Comparison of ENCODE assay signal across 8 cellular contexts in the genomic region with DNA sequence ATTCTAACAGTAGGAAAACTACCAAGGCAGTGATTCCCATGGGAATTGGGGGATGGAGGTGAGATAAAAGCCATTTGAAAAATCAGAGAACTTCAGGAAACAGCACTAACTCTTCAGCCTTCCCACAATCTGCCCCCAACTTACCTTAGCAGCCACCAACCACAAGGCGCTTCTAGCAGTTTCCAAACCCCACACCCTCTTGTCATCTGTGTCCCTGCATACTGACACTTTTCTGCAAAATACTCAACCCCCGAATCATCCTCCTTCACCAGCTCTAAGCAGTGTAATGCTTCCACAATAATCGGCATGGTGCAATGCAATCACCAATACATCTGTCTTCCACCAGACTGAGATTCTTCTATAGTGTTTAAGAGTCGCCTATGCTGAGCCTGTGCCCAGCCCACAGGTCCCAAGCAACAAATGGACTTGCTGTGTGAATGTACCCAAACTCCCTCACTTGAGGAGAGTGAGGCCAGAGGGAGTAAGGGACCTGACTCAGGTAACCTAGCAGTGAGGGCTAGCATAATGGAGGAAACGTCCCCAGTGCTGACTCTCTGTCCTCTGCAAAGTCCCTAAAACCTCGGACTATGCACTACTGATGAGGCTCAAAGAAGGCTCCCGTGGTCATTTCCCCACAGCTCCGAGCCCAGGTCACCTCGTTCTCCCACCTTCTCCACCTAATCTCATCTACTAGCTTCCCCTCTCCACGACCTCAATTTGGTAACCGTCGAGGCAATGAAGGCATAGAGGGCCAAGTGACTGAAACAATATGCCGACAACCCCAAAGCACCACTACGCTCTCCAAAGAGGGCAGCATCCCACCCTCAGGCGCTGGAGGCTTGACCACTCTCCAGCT. TPM values are rescaled to one million over a fixed set of nuclear protein-coding genes. Genes with fewer than 3 reads are reported as not detected.
DNase-seq lines count a peak whose midpoint lies in the region; ATAC-seq and TF ChIP-seq lines count a peak whose summit lies in the region.

No MANE protein-coding gene starts in this region.

- 0 out of 2 replicates have a peak, but pooled peaks cover 4% of the 10 kb centered on the region for H3K9me3 ChIP-seq in SJSA1 (replicated peaks)

- H3K4me3 Mint-ChIP-seq in progenitor cell of endocrine pancreas (ENCODE audit: low read depth): peak overlapping the region; percentile 97

- H3K4me3 ChIP-seq in SJSA1: peak overlapping the region; percentile 98

- H3K36me3 ChIP-seq in SJSA1: peaks cover 56% of the 10 kb centered on the region

- H3K4me1 Mint-ChIP-seq in progenitor cell of endocrine pancreas (ENCODE audit: low read depth): peaks cover 17% of the 10 kb centered on the region

- peaks cover 6% of the 10 kb centered on the region for H3K27me3 Mint-ChIP-seq in progenitor cell of endocrine pancreas

- peak overlapping the region; percentile 97 for H3K27ac ChIP-seq in SJSA1

- H3K4me1 ChIP-seq in SJSA1 (replicated peaks): peaks cover 15% of the 10 kb centered on the region

- no peak for TF ChIP-seq CTCF in progenitor cell of endocrine pancreas (IDR thresholded peaks at IDR 0.05; ENCODE audit: unreplicated experiment)

- no peaks in the 10 kb centered on the region for H3K9me3 Mint-ChIP-seq in progenitor cell of endocrine pancreas (ENCODE audit: low read depth)

- DNase-seq in activated CD4-positive, alpha-beta T cell treated with anti-CD3 and anti-CD28 coated beads, Interleukin-2, amount 50 U/mL, for 1 hour: peak; percentile 2
- DNase-seq in activated CD4-positive, alpha-beta T cell treated with anti-CD3 and anti-CD28 coated beads, Interleukin-2, amount 50 U/mL, for 48 hours: no peak
- DNase-seq in SJSA1 (ENCODE audit: low read depth in 1 of 2, low spot score in 2 of 2): no peak
- no peak for DNase-seq in progenitor cell of endocrine pancreas (ENCODE audit: low spot score, unreplicated experiment)
- no peak for DNase-seq in GF-D8 (lab: John Stamatoyannopoulos, UW)

- peak overlapping the region; percentile 89 for H3K27ac Mint-ChIP-seq in progenitor cell of endocrine pancreas

- H3K27me3 ChIP-seq in SJSA1 (replicated peaks): peaks cover 16% of the 10 kb centered on the region

- H3K36me3 Mint-ChIP-seq in progenitor cell of endocrine pancreas (ENCODE audit: insufficient read depth): peaks cover 6% of the 10 kb centered on the region

- ATAC-seq in esophagus mucosa (peak; percentile 25), GM19395 (IDR thresholded peaks at IDR 0.05; ENCODE audit: unreplicated experiment) (no peak), HG03108 (IDR thresholded peaks at IDR 0.05; ENCODE audit: unreplicated experiment) (no peak)

RNA-seq across cellular contexts. Expression of gene DYNC1LI2, which starts 0.9 kb away (rescaled TPM):
- total RNA-seq in SJSA1 (2014; rRNA removed; shearing (Covaris generic)): 89.0 and 101 TPM in 2 replicates
- 69.4 TPM for total RNA-seq in esophagus mucosa
- 179 and 181 TPM in 2 replicates for total RNA-seq in progenitor cell of endocrine pancreas

RNA-seq across cellular contexts. Expression of gene TERB1, which starts 50.9 kb away (rescaled TPM):
- 0.05 TPM in 1 of 2 replicates, not detected in the other for total RNA-seq in SJSA1 (2014; rRNA removed; shearing (Covaris generic))
- total RNA-seq in esophagus mucosa (0.08 TPM), progenitor cell of endocrine pancreas (0.29 TPM in 1 of 2 replicates, not detected in the other)

RNA-seq across cellular contexts. Expression of gene CMTM4, which starts 54.0 kb away (rescaled TPM):
- 8.9 and 14.6 TPM in 2 replicates for total RNA-seq in SJSA1 (2014; rRNA removed; shearing (Covaris generic))
- total RNA-seq in esophagus mucosa (13.1 TPM), progenitor cell of endocrine pancreas (80.9 and 82.3 TPM in 2 replicates)
